In genomic region chr10:88390041-88390440, GRCh38 we compare ENCODE assay signal across 12 cellular contexts.
DNase-seq lines count a peak whose midpoint lies in the region; ATAC-seq, FAIRE-seq and TF ChIP-seq lines count a peak whose summit lies in the region.
"Had no signal": no experiment of that assay in that cellular context is flagged by ENCODE, and none has a peak within 500 bp of the region (broad histone marks: within the 10 kb centered on the region; RNA-seq: fewer than 3 reads in every experiment).

No MANE protein-coding gene starts in this region.

- no peak for TF ChIP-seq EP300 in upper lobe of left lung (IDR thresholded peaks at IDR 0.05)

- H3K9me3 ChIP-seq in BLaER1 (peaks cover under 1% of the 10 kb centered on the region; the same call in 1 of the 2 replicates), mesenchymal stem cell (ENCODE audit: control insufficient read depth, low read length) (no peaks in the 10 kb centered on the region), upper lobe of left lung (no peaks in the 10 kb centered on the region), trophoblast cell (ENCODE audit: insufficient read depth, low read depth, low read length) (no peaks in the 10 kb centered on the region)

- no peak overlapping the region for H4K12ac ChIP-seq in trophoblast cell (ENCODE audit: low read depth, low read length)

- H2BK5ac ChIP-seq in mesenchymal stem cell (ENCODE audit: low read depth, low read length, poor library complexity, severe bottlenecking) = no peak overlapping the region
- no peak overlapping the region for H2BK5ac ChIP-seq in trophoblast cell (ENCODE audit: low read depth, low read length, poor library complexity)

- peaks cover 60% of the 10 kb centered on the region for H3K4me1 ChIP-seq in BLaER1
- H3K4me1 ChIP-seq in mesenchymal stem cell (ENCODE audit: control insufficient read depth, insufficient read depth, low read depth, low read length) = peaks cover 5% of the 10 kb centered on the region
- H3K4me1 ChIP-seq in upper lobe of left lung = peaks cover 16 to 25% (median 21%) of the 10 kb centered on the region in 4 donors
- peaks cover 0 to 6% of the 10 kb centered on the region in 2 experiments for H3K4me1 ChIP-seq in trophoblast cell (ENCODE audit: control insufficient read depth in 1 of 2, insufficient read depth in 2 of 2, low read length in 2 of 2)

- H3K27ac ChIP-seq in BLaER1 = peak overlapping the region; percentile 20; the same call in 1 of the 2 replicates
- H3K27ac ChIP-seq in HL-60 (replicated peaks) = peak overlapping the region; percentile 99
- no peak overlapping the region for H3K27ac ChIP-seq in mesenchymal stem cell (ENCODE audit: low read length, poor library complexity, severe bottlenecking)
- H3K27ac ChIP-seq in upper lobe of left lung = no peak overlapping the region
- H3K27ac ChIP-seq in trophoblast cell (ENCODE audit: low read depth, low read length) = no peak overlapping the region
- H3K27ac ChIP-seq: A549 had no signal

- H2BK15ac ChIP-seq in mesenchymal stem cell (ENCODE audit: low read depth, poor library complexity, severe bottlenecking) = no peak overlapping the region

- H2AFZ ChIP-seq in mesenchymal stem cell (ENCODE audit: low read depth, low read length) (no peak overlapping the region), trophoblast cell (ENCODE audit: insufficient read depth, low read length, poor library complexity) (no peak overlapping the region)

- no peak for DNase-seq in HL-60 (ENCODE audit: low read depth in 1 of 2, low spot score in 1 of 2)
- peak; percentile 45 for DNase-seq in OCI-M1 (lab: John Stamatoyannopoulos, UW)
- DNase-seq in mesenchymal stem cell = no peak
- DNase-seq in RCC 7860 (ENCODE audit: low spot score) = no peak
- no peak for DNase-seq in upper lobe of left lung
- no peak for DNase-seq in trophoblast cell
- DNase-seq: DMS79 treated with DMSO at 0.1 percent for 48 hours, NCI-H2107, SHP77 had no signal

- H2BK12ac ChIP-seq in mesenchymal stem cell (ENCODE audit: low read length in 2 of 2) (no peak overlapping the region), trophoblast cell (ENCODE audit: low read length) (no peak overlapping the region)

- H3K14ac ChIP-seq in mesenchymal stem cell (ENCODE audit: low read length in 2 of 2) (no peak overlapping the region), trophoblast cell (ENCODE audit: low read length) (no peak overlapping the region)

- H4K91ac ChIP-seq in mesenchymal stem cell (ENCODE audit: low read length) (no peak overlapping the region), trophoblast cell (ENCODE audit: low read depth, low read length) (no peak overlapping the region)

- TF ChIP-seq CTCF in HL-60 (IDR thresholded peaks at IDR 0.05; ENCODE audit: insufficient read depth, low read length) = no peak
- no peak for TF ChIP-seq CTCF in upper lobe of left lung (IDR thresholded peaks at IDR 0.05)

- H3K4ac ChIP-seq in mesenchymal stem cell (ENCODE audit: low read depth in 1 of 2, low read length in 2 of 2) = no peak overlapping the region
- H3K4ac ChIP-seq in trophoblast cell (ENCODE audit: low read depth, low read length) = no peak overlapping the region

- no peaks in the 10 kb centered on the region for H3K36me3 ChIP-seq in BLaER1
- H3K36me3 ChIP-seq in mesenchymal stem cell (ENCODE audit: control insufficient read depth in 1 of 2, insufficient read depth in 2 of 2, low read depth in 1 of 2, low read length in 2 of 2) = no peaks in the 10 kb centered on the region
- no peaks in the 10 kb centered on the region for H3K36me3 ChIP-seq in upper lobe of left lung
- no peaks in the 10 kb centered on the region for H3K36me3 ChIP-seq in trophoblast cell (ENCODE audit: control insufficient read depth in 1 of 2, insufficient read depth in 2 of 2, low read length in 2 of 2)

- H2AK5ac ChIP-seq in mesenchymal stem cell (ENCODE audit: low read length, severe bottlenecking) = no peak overlapping the region
- H2AK5ac ChIP-seq in trophoblast cell (ENCODE audit: low read length) = no peak overlapping the region

- no peak for TF ChIP-seq POLR2A in upper lobe of left lung (IDR thresholded peaks at IDR 0.05)

- no peak overlapping the region for H3K9ac ChIP-seq in BLaER1
- peak overlapping the region; percentile 51 for H3K9ac ChIP-seq in mesenchymal stem cell (ENCODE audit: low read length)
- H3K9ac ChIP-seq in trophoblast cell (ENCODE audit: low read length) = no peak overlapping the region

- no peaks in the 10 kb centered on the region for H3K27me3 ChIP-seq in BLaER1
- H3K27me3 ChIP-seq in HL-60 (ENCODE audit: insufficient read depth, poor library complexity, severe bottlenecking) = no peaks in the 10 kb centered on the region
- no peaks in the 10 kb centered on the region for H3K27me3 ChIP-seq in mesenchymal stem cell (ENCODE audit: control insufficient read depth in 1 of 2, insufficient read depth in 1 of 2, low read length in 2 of 2)
- H3K27me3 ChIP-seq in upper lobe of left lung = no peaks in the 10 kb centered on the region
- no peaks in the 10 kb centered on the region for H3K27me3 ChIP-seq in trophoblast cell (ENCODE audit: insufficient read depth, low read length)

- H4K8ac ChIP-seq in mesenchymal stem cell (ENCODE audit: low read length) (no peak overlapping the region), trophoblast cell (ENCODE audit: low read depth, low read length) (no peak overlapping the region)

- H3K4me3 ChIP-seq in BLaER1 (no peak overlapping the region), HL-60 (replicated peaks; ENCODE audit: insufficient read depth, low read length) (no peak overlapping the region), mesenchymal stem cell (ENCODE audit: insufficient read depth in 1 of 2, low read depth in 1 of 2, low read length in 2 of 2) (no peak overlapping the region), upper lobe of left lung (no peak overlapping the region), trophoblast cell (ENCODE audit: low read depth, low read length) (no peak overlapping the region)
- H3K4me3 ChIP-seq: A549 had no signal

- WGBS in mesenchymal stem cell = 79% methylated on average over 2 of the region's 4 CpGs
- WGBS in upper lobe of left lung, 2 donors = 86 to 88% methylated on average over 4 of the region's 4 CpGs
- no CpG with 5 or more reads among the region's 4 CpGs for WGBS in trophoblast cell (ENCODE audit: extremely low coverage, insufficient coverage, insufficient read length)

- no peaks in the 10 kb centered on the region for H4K20me1 ChIP-seq in BLaER1

- H3K4me2 ChIP-seq in BLaER1 (peak overlapping the region; percentile 50), mesenchymal stem cell (ENCODE audit: low read length, poor library complexity, severe bottlenecking) (no peak overlapping the region), trophoblast cell (ENCODE audit: low read length) (no peak overlapping the region)
- H3K4me2 ChIP-seq: A549 had no signal

- H2BK120ac ChIP-seq in mesenchymal stem cell (ENCODE audit: low read depth, low read length) = no peak overlapping the region
- H2BK120ac ChIP-seq in trophoblast cell (ENCODE audit: insufficient read depth, low read length, poor library complexity) = no peak overlapping the region

- ATAC-seq in upper lobe of left lung (ENCODE audit: low FRiP score in 2 of 2) (no peak), HG03460 (IDR thresholded peaks at IDR 0.05; ENCODE audit: unreplicated experiment) (no peak)

- H3K18ac ChIP-seq in mesenchymal stem cell (ENCODE audit: low read depth in 1 of 2, low read length in 2 of 2) (no peak overlapping the region), trophoblast cell (ENCODE audit: low read length) (no peak overlapping the region)

- H3K23ac ChIP-seq in mesenchymal stem cell (ENCODE audit: low read length in 2 of 2) = no peak overlapping the region
- no peak overlapping the region for H3K23ac ChIP-seq in trophoblast cell (ENCODE audit: low read length)

- no peak for FAIRE-seq in RCC 7860 (lab: Jason Lieb, UNC)

- H3K79me1 ChIP-seq in mesenchymal stem cell (replicated peaks; ENCODE audit: low read length, poor library complexity, severe bottlenecking) (no peaks in the 10 kb centered on the region), trophoblast cell (ENCODE audit: low read length) (peaks cover 2% of the 10 kb centered on the region)

- H3K79me2 ChIP-seq in trophoblast cell (ENCODE audit: control insufficient read depth, insufficient read depth, low read length, poor library complexity) = no peaks in the 10 kb centered on the region

Comparison
In these comparisons a context has a peak if more than half of its experiments do, and no peak if none do; other contexts are left out.
1. H3K27ac ChIP-seq: peak in BLaER1 (single experiment) and HL-60 (single experiment); none in mesenchymal stem cell (single experiment), upper lobe of left lung (0 of 4) and trophoblast cell (single experiment).